10 cellular contexts compared by ENCODE assay signal in the genomic region with DNA sequence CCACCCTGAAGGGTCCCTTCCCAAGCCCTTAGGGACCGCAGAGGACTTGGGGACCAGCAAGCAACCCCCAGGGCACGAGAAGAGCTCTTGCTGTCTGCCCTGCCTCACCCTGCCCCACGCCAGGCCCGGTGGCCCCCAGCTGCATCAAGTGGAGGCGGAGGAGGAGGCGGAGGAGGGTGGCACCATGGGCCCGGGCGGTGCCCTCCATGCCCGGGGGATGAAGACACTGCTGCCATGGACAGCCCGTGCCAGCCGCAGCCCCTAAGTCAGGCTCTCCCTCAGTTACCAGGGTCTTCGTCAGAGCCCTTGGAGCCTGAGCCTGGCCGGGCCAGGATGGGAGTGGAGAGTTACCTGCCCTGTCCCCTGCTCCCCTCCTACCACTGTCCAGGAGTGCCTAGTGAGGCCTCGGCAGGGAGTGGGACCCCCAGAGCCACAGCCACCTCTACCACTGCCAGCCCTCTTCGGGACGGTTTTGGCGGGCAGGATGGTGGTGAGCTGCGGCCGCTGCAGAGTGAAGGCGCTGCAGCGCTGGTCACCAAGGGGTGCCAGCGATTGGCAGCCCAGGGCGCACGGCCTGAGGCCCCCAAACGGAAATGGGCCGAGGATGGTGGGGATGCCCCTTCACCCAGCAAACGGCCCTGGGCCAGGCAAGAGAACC. TPM values are rescaled to one million over a fixed set of nuclear protein-coding genes. Genes with fewer than 3 reads are reported as not detected.
DNase-seq lines count a peak whose midpoint lies in the region; ATAC-seq, FAIRE-seq and TF ChIP-seq lines count a peak whose summit lies in the region.
"Had no signal": no experiment of that assay in that cellular context is flagged by ENCODE, and none has a peak within 500 bp of the region (broad histone marks: within the 10 kb centered on the region; RNA-seq: fewer than 3 reads in every experiment).

No MANE protein-coding gene starts in this region.

- CTCF ChIA-PET in activated naive CD4-positive, alpha-beta T cell treated with anti-CD3 and anti-CD28 coated beads, Interleukin-2, amount 10 ng/mL, durations not matched to agents 7 days and 5 days (lab: Charles Lee) = no interaction called here
- CTCF ChIA-PET in GM12878 (lab: Yijun Ruan, JAX) = interaction anchor here (1.3 kb wide), 1 partner anchor 11 kb away, joined by 3 read pairs; no protein-coding TSS in a partner anchor

- H4K20me1 ChIP-seq in GM12878 (ENCODE audit: control insufficient read depth, insufficient read depth) = peaks cover 15% of the 10 kb centered on the region

- SMC1A ChIA-PET in GM12878 (lab: Charles Lee; ENCODE audit: uncharacterized antibody, unreplicated experiment) = interaction anchor here (3.6 to 5.3 kb wide), 2 partner anchors 22 to 23 kb away, joined by 18 to 39 read pairs; partner anchors contain the start of gene RAB4B

- in situ Hi-C loops in GM12878 (cut with MboI) (no loop called here), transverse colon (cut with MboI; ENCODE audit: low pct_ligation_motif_present in 1 of 4, low pct_unique_long_range_greater_than_20kb in 1 of 4, low sequenced_read_pairs in 3 of 4) (loop anchor here in 1 of 4 donors (25.0 kb wide), 1 partner anchor 88 kb away; the partner anchor contains the start of genes COQ8B and ITPKC)

- peak overlapping the region; percentile 92 for H3K4me3 Mint-ChIP-seq in activated naive CD4-positive, alpha-beta T cell treated with anti-CD3 and anti-CD28 coated beads, Interleukin-2, amount 10 ng/mL, durations not matched to agents 7 days and 5 days

- peak overlapping the region; percentile 91 for H3K27ac ChIP-seq in GM12878 (ENCODE audit: control insufficient read depth, insufficient read depth)
- H3K27ac ChIP-seq in lower lobe of right lung = peak overlapping the region; percentile 92
- H3K27ac ChIP-seq in transverse colon = peak overlapping the region; percentile 91 to 97 (median 96)

- H2AFZ ChIP-seq in GM12878 (ENCODE audit: control insufficient read depth, low read depth, low read length) = no peak overlapping the region

- H3K9me3 Mint-ChIP-seq in activated naive CD4-positive, alpha-beta T cell treated with anti-CD3 and anti-CD28 coated beads, Interleukin-2, amount 10 ng/mL, durations not matched to agents 7 days and 5 days = no peaks in the 10 kb centered on the region

- H3K27ac Mint-ChIP-seq in activated naive CD4-positive, alpha-beta T cell treated with anti-CD3 and anti-CD28 coated beads, Interleukin-2, amount 10 ng/mL, durations not matched to agents 7 days and 5 days = peak overlapping the region; percentile 91

- TF ChIP-seq CTCF in GM12878 (IDR thresholded peaks at IDR 0.05 in 2 of 3, conservative IDR thresholded peaks at IDR 0.05 in 1 of 3; ENCODE audit: control insufficient read depth in 2 of 3, extremely low read depth in 1 of 3, insufficient read depth in 1 of 3, low read depth in 3 of 3, low read length in 3 of 3) (no peak), lower lobe of right lung (IDR thresholded peaks at IDR 0.05) (no peak), transverse colon (IDR thresholded peaks at IDR 0.05) (no peak)

- peaks cover 68% of the 10 kb centered on the region for H3K4me1 Mint-ChIP-seq in activated naive CD4-positive, alpha-beta T cell treated with anti-CD3 and anti-CD28 coated beads, Interleukin-2, amount 10 ng/mL, durations not matched to agents 7 days and 5 days

- FAIRE-seq in GM12878 (lab: Jason Lieb, UNC) = no peak

- H3K9me3 ChIP-seq in GM12878 (replicated peaks; ENCODE audit: control insufficient read depth, insufficient read depth, low read length) = no peaks in the 10 kb centered on the region
- no peaks in the 10 kb centered on the region for H3K9me3 ChIP-seq in lower lobe of right lung
- H3K9me3 ChIP-seq in transverse colon = no peaks in the 10 kb centered on the region

- ATAC-seq in GM12878 (no peak), lower lobe of right lung (no peak), GM18502 (IDR thresholded peaks at IDR 0.05; ENCODE audit: poor library complexity, unreplicated experiment) (no peak), GM19023 (IDR thresholded peaks at IDR 0.05; ENCODE audit: unreplicated experiment) (no peak)

- TF ChIP-seq RAD21 in GM12878 (IDR thresholded peaks at IDR 0.05; ENCODE audit: insufficient read depth, low read depth, low read length) = no peak

- RAD21 ChIA-PET in GM12878 (lab: Charles Lee; ENCODE audit: unreplicated experiment) = interaction anchor here (1.2 to 1.6 kb wide), 3 partner anchors 23 to 50 kb away, joined by 5 to 8 read pairs (median 6); partner anchors contain the start of genes ACTMAP and RAB4B

- POLR2A ChIA-PET in GM12878 (lab: Charles Lee) = interaction anchor here (0.5 to 1.4 kb wide), 5 partner anchors 23 to 360 kb away, joined by 3 to 8 read pairs (median 6); partner anchors contain the start of gene RAB4B

- H3K27me3 ChIP-seq in GM12878 (replicated peaks in 1 of 2; ENCODE audit: control insufficient read depth in 2 of 2, insufficient read depth in 2 of 2, low read length in 1 of 2) (no peaks in the 10 kb centered on the region), lower lobe of right lung (ENCODE audit: low read depth) (no peaks in the 10 kb centered on the region), transverse colon (no peaks in the 10 kb centered on the region)

- no peaks in the 10 kb centered on the region for H3K27me3 Mint-ChIP-seq in activated naive CD4-positive, alpha-beta T cell treated with anti-CD3 and anti-CD28 coated beads, Interleukin-2, amount 10 ng/mL, durations not matched to agents 7 days and 5 days

- BruUV-seq in GM12878 (replicated peaks; lab: Mats Ljungman, UMichigan) = no TSS peak

- peak overlapping the region; percentile 84 for H3K9ac ChIP-seq in GM12878 (ENCODE audit: control insufficient read depth, insufficient read depth, low read length)

- intact Hi-C loops in GM12878 (cut with micrococcal nuclease; ENCODE audit: unreplicated experiment) (no loop called here), lower lobe of right lung (cut with DNase I) (no loop called here), transverse colon (cut with DNase I; ENCODE audit: low total_unique reads) (loop anchor here (10.0 kb wide), 1 partner anchor 86 kb away; the partner anchor contains the start of genes COQ8B and ITPKC)

- TF ChIP-seq EP300 in GM12878 (IDR thresholded peaks at IDR 0.05; ENCODE audit: borderline replicate concordance in 1 of 2, control insufficient read depth in 1 of 2, low read depth in 2 of 2, low read length in 2 of 2) (no peak), transverse colon (IDR thresholded peaks at IDR 0.05; ENCODE audit: low read depth) (no peak)

- peaks cover 57% of the 10 kb centered on the region for H3K79me2 ChIP-seq in GM12878 (ENCODE audit: control insufficient read depth, insufficient read depth, low read length)

- H3K4me1 ChIP-seq in GM12878 (ENCODE audit: control insufficient read depth, insufficient read depth, low read length) = peaks cover 53% of the 10 kb centered on the region
- peaks cover 64% of the 10 kb centered on the region for H3K4me1 ChIP-seq in lower lobe of right lung
- H3K4me1 ChIP-seq in transverse colon = peaks cover 61 to 64% (median 62%) of the 10 kb centered on the region in 4 donors

- no peak for DNase-seq in activated naive CD4-positive, alpha-beta T cell treated with anti-CD3 and anti-CD28 coated beads, Interleukin-2, amount 10 ng/mL, durations not matched to agents 7 days and 5 days
- DNase-seq in activated naive CD4-positive, alpha-beta T cell treated with Interleukin-2 at 50 U/mL for 16 hours = no peak
- DNase-seq in GM12878 (ENCODE audit: low read depth, low spot score) (no peak), lower lobe of right lung (no peak), transverse colon (no peak), NCI-H2171 treated with DMSO at 0.1 percent for 48 hours (lab: John Stamatoyannopoulos, UW) (no peak)
- DNase-seq: cortex of kidney, DMS153 had no signal

- TF ChIP-seq POLR2A in GM12878 (IDR thresholded peaks at IDR 0.05; ENCODE audit: low read depth, low read length) (0 out of 2 replicates have a peak, but pooled peaks have one; percentile 22), transverse colon (IDR thresholded peaks at IDR 0.05) (no peak)

- 50% methylated on average over 25 of the region's 27 CpGs for WGBS in GM12878 (ENCODE audit: insufficient coverage, insufficient replicate concordance, low lambda C conversion rate, missing lambda C conversion rate)
- 67% methylated on average over 18 of the region's 27 CpGs; no CpG with 5 or more reads in 1 of the 2 donors for WGBS in transverse colon (ENCODE audit: low coverage in 1 of 2), 2 donors

- peaks cover 55% of the 10 kb centered on the region for H3K36me3 Mint-ChIP-seq in activated naive CD4-positive, alpha-beta T cell treated with anti-CD3 and anti-CD28 coated beads, Interleukin-2, amount 10 ng/mL, durations not matched to agents 7 days and 5 days

- H3K4me3 ChIP-seq in GM12878 = peak overlapping the region; percentile 98
- peak overlapping the region; percentile 92 for H3K4me3 ChIP-seq in lower lobe of right lung
- peak overlapping the region; percentile 53 to 99 (median 97) for H3K4me3 ChIP-seq in transverse colon

- peaks cover 7 to 13% of the 10 kb centered on the region in 2 experiments; a peak in 3 of 4 replicates for H3K36me3 ChIP-seq in GM12878 (ENCODE audit: control insufficient read depth in 2 of 2, insufficient read depth in 2 of 2, low read length in 1 of 2)
- peaks cover 50% of the 10 kb centered on the region for H3K36me3 ChIP-seq in lower lobe of right lung
- H3K36me3 ChIP-seq in transverse colon = peaks cover 0 to 3% (median 0%) of the 10 kb centered on the region in 4 donors

- peak overlapping the region; percentile 88 for H3K4me2 ChIP-seq in GM12878 (ENCODE audit: control insufficient read depth, insufficient read depth)

RNA-seq across cellular contexts. Expression of gene EGLN2, which starts 1.5 kb away (rescaled TPM):
- total RNA-seq in GM12878 (2013; cell fraction: nucleolus; rRNA removed) = 57.7 and 67.3 TPM in 2 replicates
- 80.9 and 91.8 TPM in 2 replicates for total RNA-seq in GM12878 (2014; rRNA removed)
- 57.7 and 62.5 TPM in 2 replicates for total RNA-seq in GM12878 (2014; rRNA removed; fragmentation: Illumina TruSeq; extraction: Trizol)
- 89.3 and 90.9 TPM in 2 replicates for total RNA-seq in GM12878 (2021)
- polyA plus RNA-seq in GM12878 (2011; ENCODE audit: low read depth) = 21.1 TPM
- polyA plus RNA-seq in GM12878 (2011; rRNA removed) = 20.1 and 35.1 TPM in 2 replicates
- polyA plus RNA-seq in GM12878 (2011; cell fraction: cytosol; rRNA removed) = 50.5 and 76.9 TPM in 2 replicates
- 87.9 and 107 TPM in 2 replicates for polyA plus RNA-seq in GM12878 (2011; cell fraction: nucleus; rRNA removed)
- polyA plus RNA-seq in GM12878 (2012) = 47.4 and 50.4 TPM in 2 replicates
- polyA plus RNA-seq in GM12878 (2014; fragmentation: Illumina TruSeq; extraction: Trizol) = 20.3 and 49.6 TPM in 2 replicates
- polyA plus RNA-seq in GM12878 (2014; fragmentation: Nextera tagmentation; extraction: Ambion mirVana) = 10 to 100 TPM in 1 of 2 experiments, 1 to 10 TPM in 1; 8.6 to 34.9 TPM
- polyA plus RNA-seq in GM12878 (2014; rRNA removed) = 88.6 and 94.4 TPM in 2 replicates
- 10 to 100 TPM; 71.1 to 93.0 TPM for polyA plus RNA-seq in GM12878 (2016; fragmentation: Nextera tagmentation; extraction: Ambion mirVana)
- polyA minus RNA-seq in GM12878 (2011; rRNA and poly(A)+ RNA removed) = 28.0 and 58.9 TPM in 2 replicates
- polyA minus RNA-seq in GM12878 (2011; cell fraction: cytosol; rRNA and poly(A)+ RNA removed) = 25.8 and 29.5 TPM in 2 replicates
- 23.2 and 46.2 TPM in 2 replicates for polyA minus RNA-seq in GM12878 (2011; cell fraction: nucleus; rRNA and poly(A)+ RNA removed)
- 188 TPM for total RNA-seq in lower lobe of right lung
- total RNA-seq in transverse colon = 100 to 1,000 TPM; 102 to 123 (median 115) TPM

RNA-seq across cellular contexts. Expression of gene RAB4B, which starts 22.4 kb away (rescaled TPM):
- total RNA-seq in GM12878 (2013; cell fraction: nucleolus; rRNA removed) = 5.2 and 5.7 TPM in 2 replicates
- total RNA-seq in GM12878 (2014; rRNA removed) (27.8 and 30.4 TPM in 2 replicates), GM12878 (2014; rRNA removed; fragmentation: Illumina TruSeq; extraction: Trizol) (9.8 and 11.5 TPM in 2 replicates), GM12878 (2021) (32.9 and 38.2 TPM in 2 replicates), lower lobe of right lung (48.5 TPM), transverse colon (10 to 100 TPM; 25.9 to 84.2 (median 68.1) TPM)
- 11.8 TPM for polyA plus RNA-seq in GM12878 (2011; ENCODE audit: low read depth)
- polyA plus RNA-seq in GM12878 (2011; rRNA removed) (14.9 and 25.1 TPM in 2 replicates), GM12878 (2014; fragmentation: Illumina TruSeq; extraction: Trizol) (3.5 and 13.7 TPM in 2 replicates), GM12878 (2014; fragmentation: Nextera tagmentation; extraction: Ambion mirVana) (1 to 10 TPM in 1 of 2 experiments, under 1 TPM in 1; 0.60 to 3.2 TPM), GM12878 (2014; rRNA removed) (43.1 and 51.5 TPM in 2 replicates), GM12878 (2016; fragmentation: Nextera tagmentation; extraction: Ambion mirVana) (10 to 100 TPM; 47.9 to 50.0 TPM)
- 40.3 and 56.5 TPM in 2 replicates for polyA plus RNA-seq in GM12878 (2011; cell fraction: cytosol; rRNA removed)
- 38.3 and 42.5 TPM in 2 replicates for polyA plus RNA-seq in GM12878 (2011; cell fraction: nucleus; rRNA removed)
- 26.6 and 31.5 TPM in 2 replicates for polyA plus RNA-seq in GM12878 (2012)
- polyA minus RNA-seq in GM12878 (2011; rRNA and poly(A)+ RNA removed) = 10.3 and 16.6 TPM in 2 replicates
- polyA minus RNA-seq in GM12878 (2011; cell fraction: cytosol; rRNA and poly(A)+ RNA removed) = 3.3 and 6.8 TPM in 2 replicates
- 4.6 and 5.7 TPM in 2 replicates for polyA minus RNA-seq in GM12878 (2011; cell fraction: nucleus; rRNA and poly(A)+ RNA removed)

RNA-seq across cellular contexts. Expression of gene MIA, which starts 25.1 kb away (rescaled TPM):
- 2.6 and 3.0 TPM in 2 replicates for total RNA-seq in GM12878 (2013; cell fraction: nucleolus; rRNA removed)
- total RNA-seq in GM12878 (2014; rRNA removed) = 0.33 and 0.40 TPM in 2 replicates
- not detected in 2 replicates for total RNA-seq in GM12878 (2014; rRNA removed; fragmentation: Illumina TruSeq; extraction: Trizol)
- 0.92 TPM in 1 of 2 replicates, not detected in the other for total RNA-seq in GM12878 (2021)
- polyA plus RNA-seq in GM12878 (2011; ENCODE audit: low read depth) = not detected
- polyA plus RNA-seq in GM12878 (2011; rRNA removed) = 0.16 and 0.39 TPM in 2 replicates
- 0.52 TPM in 1 of 2 replicates, not detected in the other for polyA plus RNA-seq in GM12878 (2011; cell fraction: cytosol; rRNA removed)
- 0.63 and 1.2 TPM in 2 replicates for polyA plus RNA-seq in GM12878 (2011; cell fraction: nucleus; rRNA removed)
- polyA plus RNA-seq in GM12878 (2012) = 0.49 and 0.74 TPM in 2 replicates
- not detected in 2 replicates for polyA plus RNA-seq in GM12878 (2014; fragmentation: Illumina TruSeq; extraction: Trizol)
- 1 to 10 TPM; 1.4 to 1.6 TPM for polyA plus RNA-seq in GM12878 (2014; fragmentation: Nextera tagmentation; extraction: Ambion mirVana)
- 0.36 TPM in 1 of 2 replicates, not detected in the other for polyA plus RNA-seq in GM12878 (2014; rRNA removed)
- polyA plus RNA-seq in GM12878 (2016; fragmentation: Nextera tagmentation; extraction: Ambion mirVana) = 1 to 10 TPM; 1.6 to 2.7 TPM
- not detected in 2 replicates for polyA minus RNA-seq in GM12878 (2011; rRNA and poly(A)+ RNA removed)
- not detected in 2 replicates for polyA minus RNA-seq in GM12878 (2011; cell fraction: cytosol; rRNA and poly(A)+ RNA removed)
- polyA minus RNA-seq in GM12878 (2011; cell fraction: nucleus; rRNA and poly(A)+ RNA removed) = 0.97 TPM in 1 of 2 replicates, not detected in the other
- total RNA-seq in lower lobe of right lung = 1.7 TPM
- 10 to 100 TPM in 1 of 4 donors, 1 to 10 TPM in 1, not detected in 2; 5.7 to 23.3 TPM for total RNA-seq in transverse colon

RNA-seq across cellular contexts. Expression of gene SNRPA, which starts 49.5 kb away (rescaled TPM):
- total RNA-seq in GM12878 (2013; cell fraction: nucleolus; rRNA removed) = 37.6 and 39.8 TPM in 2 replicates
- 260 and 299 TPM in 2 replicates for total RNA-seq in GM12878 (2014; rRNA removed)
- 130 and 137 TPM in 2 replicates for total RNA-seq in GM12878 (2014; rRNA removed; fragmentation: Illumina TruSeq; extraction: Trizol)
- 186 and 196 TPM in 2 replicates for total RNA-seq in GM12878 (2021)
- polyA plus RNA-seq in GM12878 (2011; ENCODE audit: low read depth) = 42.1 TPM
- 115 and 219 TPM in 2 replicates for polyA plus RNA-seq in GM12878 (2011; rRNA removed)
- 158 and 310 TPM in 2 replicates for polyA plus RNA-seq in GM12878 (2011; cell fraction: cytosol; rRNA removed)
- polyA plus RNA-seq in GM12878 (2011; cell fraction: nucleus; rRNA removed) = 351 and 467 TPM in 2 replicates
- polyA plus RNA-seq in GM12878 (2012) = 117 and 145 TPM in 2 replicates
- 164 and 166 TPM in 2 replicates for polyA plus RNA-seq in GM12878 (2014; fragmentation: Illumina TruSeq; extraction: Trizol)
- 10 to 100 TPM; 14.8 to 32.8 TPM for polyA plus RNA-seq in GM12878 (2014; fragmentation: Nextera tagmentation; extraction: Ambion mirVana)
- polyA plus RNA-seq in GM12878 (2014; rRNA removed) = 297 and 367 TPM in 2 replicates
- 100 to 1,000 TPM; 241 to 257 TPM for polyA plus RNA-seq in GM12878 (2016; fragmentation: Nextera tagmentation; extraction: Ambion mirVana)
- 181 and 241 TPM in 2 replicates for polyA minus RNA-seq in GM12878 (2011; rRNA and poly(A)+ RNA removed)
- polyA minus RNA-seq in GM12878 (2011; cell fraction: cytosol; rRNA and poly(A)+ RNA removed) = 81.0 and 81.1 TPM in 2 replicates
- 63.2 and 95.8 TPM in 2 replicates for polyA minus RNA-seq in GM12878 (2011; cell fraction: nucleus; rRNA and poly(A)+ RNA removed)
- total RNA-seq in lower lobe of right lung = 44.8 TPM
- 10 to 100 TPM; 45.1 to 85.3 (median 65.6) TPM for total RNA-seq in transverse colon

RNA-seq across cellular contexts. Expression of gene CYP2A6, which starts 49.8 kb away (rescaled TPM):
- total RNA-seq in GM12878 (2013; cell fraction: nucleolus; rRNA removed) = not detected in 2 replicates
- total RNA-seq in GM12878 (2014; rRNA removed) (not detected in 2 replicates), GM12878 (2014; rRNA removed; fragmentation: Illumina TruSeq; extraction: Trizol) (not detected in 2 replicates), GM12878 (2021) (0.58 and 0.97 TPM in 2 replicates), lower lobe of right lung (2.0 TPM), transverse colon (not detected)
- not detected for polyA plus RNA-seq in GM12878 (2011; ENCODE audit: low read depth)
- polyA plus RNA-seq in GM12878 (2011; rRNA removed) (not detected in 2 replicates), GM12878 (2014; fragmentation: Illumina TruSeq; extraction: Trizol) (not detected in 2 replicates), GM12878 (2014; fragmentation: Nextera tagmentation; extraction: Ambion mirVana) (not detected), GM12878 (2014; rRNA removed) (not detected in 2 replicates), GM12878 (2016; fragmentation: Nextera tagmentation; extraction: Ambion mirVana) (not detected)
- polyA plus RNA-seq in GM12878 (2011; cell fraction: cytosol; rRNA removed) = not detected in 2 replicates
- not detected in 2 replicates for polyA plus RNA-seq in GM12878 (2011; cell fraction: nucleus; rRNA removed)
- polyA plus RNA-seq in GM12878 (2012) = not detected in 2 replicates
- polyA minus RNA-seq in GM12878 (2011; rRNA and poly(A)+ RNA removed) = not detected in 2 replicates
- not detected in 2 replicates for polyA minus RNA-seq in GM12878 (2011; cell fraction: cytosol; rRNA and poly(A)+ RNA removed)
- not detected in 2 replicates for polyA minus RNA-seq in GM12878 (2011; cell fraction: nucleus; rRNA and poly(A)+ RNA removed)
